ENCODE assay signal across 8 cellular contexts in the genomic region with DNA sequence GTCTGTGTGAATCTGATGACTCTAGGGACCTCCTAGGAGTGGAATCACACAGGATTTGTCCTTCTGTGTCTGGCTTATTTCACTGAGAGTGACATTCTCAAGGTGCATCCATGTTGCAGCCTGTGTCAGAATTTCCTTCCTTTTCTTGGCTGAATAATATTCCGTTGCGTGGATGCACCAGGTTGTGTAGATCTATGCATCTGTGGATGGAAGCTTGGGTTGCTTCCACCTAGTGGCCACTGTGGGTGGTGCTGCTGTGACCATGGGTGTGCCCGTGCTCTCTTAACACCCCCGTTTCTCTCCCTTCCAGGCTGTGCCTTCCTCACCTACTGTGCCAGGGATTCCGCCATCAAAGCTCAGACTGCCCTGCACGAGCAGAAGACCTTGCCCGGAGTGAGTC. TPM values are rescaled to one million over a fixed set of nuclear protein-coding genes. Genes with fewer than 3 reads are reported as not detected.
DNase-seq lines count a peak whose midpoint lies in the region; ATAC-seq and TF ChIP-seq lines count a peak whose summit lies in the region.

No MANE protein-coding gene starts in this region.

- TF ChIP-seq CTCF in AG10803 (conservative IDR thresholded peaks at IDR 0.05; ENCODE audit: low read length) = peak; percentile 58
- TF ChIP-seq CTCF in glutamatergic neuron (IDR thresholded peaks at IDR 0.05; ENCODE audit: partially characterized antibody, unreplicated experiment) = peak; percentile 61

- ATAC-seq in stimulated activated naive CD8-positive, alpha-beta T cell treated with anti-CD3 and anti-CD28 coated beads, Interleukin-15, amount 100 ng/mL, for 72 hours = peak; percentile 75
- ATAC-seq in GM18502 (IDR thresholded peaks at IDR 0.05; ENCODE audit: poor library complexity, unreplicated experiment) (no peak), HG03521 (IDR thresholded peaks at IDR 0.05; ENCODE audit: unreplicated experiment) (no peak)

- no peak overlapping the region for H3K4me3 Mint-ChIP-seq in glutamatergic neuron (ENCODE audit: unreplicated experiment)
- no peak overlapping the region for H3K4me3 Mint-ChIP-seq in stimulated activated naive CD8-positive, alpha-beta T cell treated with anti-CD3 and anti-CD28 coated beads, Interleukin-15, amount 100 ng/mL, for 72 hours

- H3K4me1 Mint-ChIP-seq in glutamatergic neuron (ENCODE audit: low read depth, unreplicated experiment) = no peaks in the 10 kb centered on the region
- H3K4me1 Mint-ChIP-seq in stimulated activated naive CD8-positive, alpha-beta T cell treated with anti-CD3 and anti-CD28 coated beads, Interleukin-15, amount 100 ng/mL, for 72 hours = no peaks in the 10 kb centered on the region

- no peak overlapping the region for H3K27ac Mint-ChIP-seq in glutamatergic neuron (ENCODE audit: unreplicated experiment)
- H3K27ac Mint-ChIP-seq in stimulated activated naive CD8-positive, alpha-beta T cell treated with anti-CD3 and anti-CD28 coated beads, Interleukin-15, amount 100 ng/mL, for 72 hours = no peak overlapping the region

- DNase-seq in AG10803 (ENCODE audit: low read depth) = no peak
- DNase-seq in KBM-7 = peak; percentile 49
- peak; percentile 41 for DNase-seq in activated T-cell treated with anti-CD3 and anti-CD28 coated beads for 1 hour (ENCODE audit: low read depth)
- DNase-seq in glutamatergic neuron = peak; percentile 37
- peak in 1 of 2 donors; percentile 39 for DNase-seq in stimulated activated naive CD8-positive, alpha-beta T cell treated with anti-CD3 and anti-CD28 coated beads, Interleukin-15, amount 100 ng/mL, for 72 hours
- no peak for DNase-seq in hippocampal formation (lab: John Stamatoyannopoulos, UW)

- peaks cover 2% of the 10 kb centered on the region for H3K9me3 Mint-ChIP-seq in glutamatergic neuron (ENCODE audit: unreplicated experiment)
- H3K9me3 Mint-ChIP-seq in stimulated activated naive CD8-positive, alpha-beta T cell treated with anti-CD3 and anti-CD28 coated beads, Interleukin-15, amount 100 ng/mL, for 72 hours = peaks cover 9 to 13% of the 10 kb centered on the region in 2 donors

- H3K4me3 ChIP-seq in AG10803 (ENCODE audit: low read length) = no peak overlapping the region

- in situ Hi-C loops in KBM-7 (cut with MboI; ENCODE audit: low pct_unique_long_range_greater_than_20kb, low sequenced_read_pairs) = no loop called here

- peaks cover 5% of the 10 kb centered on the region for H3K36me3 Mint-ChIP-seq in glutamatergic neuron (ENCODE audit: unreplicated experiment)

- peaks cover 2% of the 10 kb centered on the region for H3K27me3 Mint-ChIP-seq in glutamatergic neuron (ENCODE audit: unreplicated experiment)
- H3K27me3 Mint-ChIP-seq in stimulated activated naive CD8-positive, alpha-beta T cell treated with anti-CD3 and anti-CD28 coated beads, Interleukin-15, amount 100 ng/mL, for 72 hours = peaks cover 23% of the 10 kb centered on the region

RNA-seq across cellular contexts. Expression of a gene that starts 26.2 kb away (rescaled TPM):
- total RNA-seq in glutamatergic neuron (ENCODE audit: unreplicated experiment) = 12.5 TPM

Comparison
In these comparisons a context has a peak if more than half of its experiments do, and no peak if none do; other contexts are left out.
1. DNase-seq: peak in KBM-7 (single experiment), activated T-cell treated with anti-CD3 and anti-CD28 coated beads for 1 hour (single experiment) and glutamatergic neuron (single experiment); none in AG10803 (single experiment) and hippocampal formation (0 of 2).